In the genomic region with DNA sequence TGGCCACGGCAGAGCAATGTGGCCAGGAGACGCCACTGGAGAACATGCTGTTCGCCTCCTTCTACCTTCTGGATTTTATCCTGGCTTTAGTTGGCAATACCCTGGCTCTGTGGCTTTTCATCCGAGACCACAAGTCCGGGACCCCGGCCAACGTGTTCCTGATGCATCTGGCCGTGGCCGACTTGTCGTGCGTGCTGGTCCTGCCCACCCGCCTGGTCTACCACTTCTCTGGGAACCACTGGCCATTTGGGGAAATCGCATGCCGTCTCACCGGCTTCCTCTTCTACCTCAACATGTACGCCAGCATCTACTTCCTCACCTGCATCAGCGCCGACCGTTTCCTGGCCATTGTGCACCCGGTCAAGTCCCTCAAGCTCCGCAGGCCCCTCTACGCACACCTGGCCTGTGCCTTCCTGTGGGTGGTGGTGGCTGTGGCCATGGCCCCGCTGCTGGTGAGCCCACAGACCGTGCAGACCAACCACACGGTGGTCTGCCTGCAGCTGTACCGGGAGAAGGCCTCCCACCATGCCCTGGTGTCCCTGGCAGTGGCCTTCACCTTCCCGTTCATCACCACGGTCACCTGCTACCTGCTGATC, we compare ENCODE assay signal across 21 cellular contexts. TPM values are rescaled to one million over a fixed set of nuclear protein-coding genes. Genes with fewer than 3 reads are reported as not detected.
DNase-seq lines count a peak whose midpoint lies in the region; ATAC-seq and TF ChIP-seq lines count a peak whose summit lies in the region.
"Had no signal": no experiment of that assay in that cellular context is flagged by ENCODE, and none has a peak within 500 bp of the region (broad histone marks: within the 10 kb centered on the region; RNA-seq: fewer than 3 reads in every experiment).

No MANE protein-coding gene starts in this region.

- no peak overlapping the region for H3K4me3 Mint-ChIP-seq in type B pancreatic cell
- H3K4me3 Mint-ChIP-seq: activated CD4-positive, alpha-beta T cell treated with anti-CD3 and anti-CD28 coated beads, Interleukin-2, amount 10 ng/mL, durations not matched to agents 24 days and 14 days; activated naive CD4-positive, alpha-beta T cell treated with anti-CD3 and anti-CD28 coated beads for 36 hours had no signal

- ATAC-seq in Right ventricle myocardium superior (ENCODE audit: poor library complexity), result no peak
- ATAC-seq: body of pancreas had no signal

- WGBS in tibial nerve, 2 donors, result 84 to 85% methylated on average over 28 of the region's 28 CpGs

- H3K79me2 ChIP-seq in MM.1S (ENCODE audit: low read length), result no peaks in the 10 kb centered on the region
- H3K79me2 ChIP-seq: hepatocyte had no signal

- H3K4me1 Mint-ChIP-seq in type B pancreatic cell (ENCODE audit: unreplicated experiment), result peaks cover 14% of the 10 kb centered on the region

- intact Hi-C loops in ascending aorta (cut with DNase I) (loop anchor here (1.0 to 5.0 kb wide), 2 partner anchors 24 to 84 kb away; partner anchors contain the start of gene LIMS2), Right ventricle myocardium superior (cut with DNase I) (no loop called here)

- H3K4me3 ChIP-seq in ascending aorta, result no peak overlapping the region
- no peak overlapping the region for H3K4me3 ChIP-seq in mucosa of rectum (ENCODE audit: low read length in 2 of 2)
- H3K4me3 ChIP-seq in tibial nerve, result no peak overlapping the region
- no peak overlapping the region for H3K4me3 ChIP-seq in MM.1S (ENCODE audit: low read length)
- H3K4me3 ChIP-seq: body of pancreas, hepatocyte, upper lobe of left lung had no signal

- H3K27ac Mint-ChIP-seq in type B pancreatic cell, result no peak overlapping the region
- H3K27ac Mint-ChIP-seq: activated CD4-positive, alpha-beta T cell treated with anti-CD3 and anti-CD28 coated beads, Interleukin-2, amount 10 ng/mL, durations not matched to agents 24 days and 14 days; activated naive CD4-positive, alpha-beta T cell treated with anti-CD3 and anti-CD28 coated beads for 36 hours had no signal

- DNase-seq in ascending aorta (ENCODE audit: low spot score in 2 of 2) (no peak), Right ventricle myocardium superior (peak; percentile 58), tibial nerve (ENCODE audit: low spot score in 2 of 2) (no peak), MM.1S (no peak), DMS79 treated with DMSO at 0.1 percent for 48 hours (lab: John Stamatoyannopoulos, UW) (no peak), type B pancreatic cell (ENCODE audit: extremely low spot score, unreplicated experiment) (no peak), NCI-H510A treated with DMSO at 0.1 percent for 48 hours (lab: John Stamatoyannopoulos, UW) (no peak)
- DNase-seq: activated CD4-positive, alpha-beta T cell treated with anti-CD3 and anti-CD28 coated beads, Interleukin-2, amount 10 ng/mL, durations not matched to agents 24 days and 14 days; activated naive CD4-positive, alpha-beta T cell treated with anti-CD3 and anti-CD28 coated beads for 36 hours; body of pancreas; C1 segment of cervical spinal cord; dermis blood vessel endothelial cell; islet precursor cell; NCI-H1436; NCI-H2227 treated with DMSO at 0.1 percent for 48 hours; SW 1271 had no signal

- H3K27me3 Mint-ChIP-seq in type B pancreatic cell, result peaks cover 3% of the 10 kb centered on the region
- H3K27me3 Mint-ChIP-seq: activated CD4-positive, alpha-beta T cell treated with anti-CD3 and anti-CD28 coated beads, Interleukin-2, amount 10 ng/mL, durations not matched to agents 24 days and 14 days had no signal

- no peaks in the 10 kb centered on the region for H3K9me3 Mint-ChIP-seq in type B pancreatic cell
- H3K9me3 Mint-ChIP-seq: activated CD4-positive, alpha-beta T cell treated with anti-CD3 and anti-CD28 coated beads, Interleukin-2, amount 10 ng/mL, durations not matched to agents 24 days and 14 days; activated naive CD4-positive, alpha-beta T cell treated with anti-CD3 and anti-CD28 coated beads for 36 hours had no signal

- TF ChIP-seq EP300 in tibial nerve (IDR thresholded peaks at IDR 0.05), result no peak

- peaks cover 32 to 39% of the 10 kb centered on the region in 2 donors for H3K36me3 ChIP-seq in ascending aorta
- no peaks in the 10 kb centered on the region for H3K36me3 ChIP-seq in mucosa of rectum (ENCODE audit: control insufficient read depth in 2 of 2, insufficient read depth in 2 of 2, low read length in 2 of 2)
- H3K36me3 ChIP-seq in tibial nerve, result peaks cover 0 to 11% (median 0%) of the 10 kb centered on the region in 3 donors
- H3K36me3 ChIP-seq in MM.1S (replicated peaks; ENCODE audit: insufficient read depth, low read length), result no peaks in the 10 kb centered on the region

- no peaks in the 10 kb centered on the region for H3K9me3 ChIP-seq in ascending aorta
- no peaks in the 10 kb centered on the region for H3K9me3 ChIP-seq in mucosa of rectum (ENCODE audit: control insufficient read depth in 2 of 2, low read length in 2 of 2)
- H3K9me3 ChIP-seq in tibial nerve, result no peaks in the 10 kb centered on the region
- H3K9me3 ChIP-seq in MM.1S (replicated peaks; ENCODE audit: insufficient read depth, low read length), result no peaks in the 10 kb centered on the region
- H3K9me3 ChIP-seq: body of pancreas, upper lobe of left lung had no signal

- no peak for TF ChIP-seq POLR2A in tibial nerve (IDR thresholded peaks at IDR 0.05)

- no peaks in the 10 kb centered on the region for H4K20me1 ChIP-seq in MM.1S (ENCODE audit: insufficient read depth, low read length)

- TF ChIP-seq CTCF in ascending aorta (IDR thresholded peaks at IDR 0.05), result no peak
- no peak for TF ChIP-seq CTCF in tibial nerve (IDR thresholded peaks at IDR 0.05)
- no peak for TF ChIP-seq CTCF in MM.1S (IDR thresholded peaks at IDR 0.05; ENCODE audit: low read length)
- no peak for TF ChIP-seq CTCF in type B pancreatic cell (conservative IDR thresholded peaks at IDR 0.05)

- H3K9me2 ChIP-seq in MM.1S (replicated peaks; ENCODE audit: insufficient read depth, low read length), result no peaks in the 10 kb centered on the region

- no peak overlapping the region for H3K4me2 ChIP-seq in MM.1S (ENCODE audit: low read depth, low read length)
- H3K4me2 ChIP-seq: hepatocyte had no signal

- no peaks in the 10 kb centered on the region for H3K36me3 Mint-ChIP-seq in type B pancreatic cell

- H3K27me3 ChIP-seq in ascending aorta, result no peaks in the 10 kb centered on the region
- H3K27me3 ChIP-seq in mucosa of rectum (ENCODE audit: control insufficient read depth in 2 of 2, insufficient read depth in 2 of 2, low read length in 2 of 2), result no peaks in the 10 kb centered on the region
- no peaks in the 10 kb centered on the region for H3K27me3 ChIP-seq in tibial nerve
- H3K27me3 ChIP-seq in MM.1S (replicated peaks; ENCODE audit: insufficient read depth, low read length), result peaks cover 29% of the 10 kb centered on the region
- H3K27me3 ChIP-seq: body of pancreas, hepatocyte, upper lobe of left lung had no signal

- H3K27ac ChIP-seq in ascending aorta (peak overlapping the region; percentile 40 to 58), mucosa of rectum (ENCODE audit: low read depth in 2 of 2, low read length in 2 of 2) (peak overlapping the region; percentile 3 to 52), tibial nerve (peak overlapping the region; percentile 75 to 92 (median 86)), MM.1S (ENCODE audit: low read length) (no peak overlapping the region)

- H2AFZ ChIP-seq in MM.1S (ENCODE audit: low read length), result no peak overlapping the region
- H2AFZ ChIP-seq: hepatocyte had no signal

- H3K4me1 ChIP-seq in ascending aorta (peaks cover 18 to 51% of the 10 kb centered on the region in 2 donors), mucosa of rectum (ENCODE audit: control insufficient read depth in 2 of 2, insufficient read depth in 2 of 2, low read length in 2 of 2) (peaks cover 0 to 13% of the 10 kb centered on the region in 2 donors), tibial nerve (peaks cover 0 to 76% (median 38%) of the 10 kb centered on the region in 4 donors), MM.1S (ENCODE audit: low read length) (no peaks in the 10 kb centered on the region)

- no peaks in the 10 kb centered on the region for H3F3A ChIP-seq in MM.1S (ENCODE audit: insufficient read depth, low read length)

- H3K9ac ChIP-seq in mucosa of rectum (ENCODE audit: low read depth in 1 of 2, low read length in 2 of 2) (no peak overlapping the region), MM.1S (ENCODE audit: low read length) (no peak overlapping the region)

RNA-seq across cellular contexts. Expression of gene GPR17, which starts 4.9 kb away (rescaled TPM):
- total RNA-seq in ascending aorta (not detected), Right ventricle myocardium superior (not detected), tibial nerve (1 to 10 TPM; 1.1 to 1.6 (median 1.2) TPM), type B pancreatic cell (ENCODE audit: low replicate concordance) (0.19 TPM in 1 of 2 replicates, not detected in the other)
- total RNA-seq: activated CD4-positive, alpha-beta T cell treated with anti-CD3 and anti-CD28 coated beads, Interleukin-2, amount 10 ng/mL, durations not matched to agents 24 days and 14 days; activated naive CD4-positive, alpha-beta T cell treated with anti-CD3 and anti-CD28 coated beads for 36 hours; dermis blood vessel endothelial cell; hepatocyte; LHCN-M2; omental fat pad had no signal

RNA-seq across cellular contexts. Expression of gene LIMS2, which starts 24.4 kb away (rescaled TPM):
- 169 TPM for total RNA-seq in ascending aorta
- 237 TPM for total RNA-seq in Right ventricle myocardium superior
- 100 to 1,000 TPM in 2 of 4 donors, 10 to 100 TPM in 2; 86.1 to 111 (median 98.1) TPM for total RNA-seq in tibial nerve
- total RNA-seq in type B pancreatic cell (ENCODE audit: low replicate concordance), result 13.1 and 20.5 TPM in 2 replicates

RNA-seq across cellular contexts. Expression of gene SFT2D3, which starts 50.4 kb away (rescaled TPM):
- total RNA-seq in ascending aorta (8.3 TPM), Right ventricle myocardium superior (3.2 TPM), tibial nerve (10 to 100 TPM; 10.7 to 13.6 (median 12.4) TPM), type B pancreatic cell (ENCODE audit: low replicate concordance) (10.7 and 12.5 TPM in 2 replicates)
